In genomic region chr21:36706951-36707762, GRCh38 we compare ENCODE assay signal across 15 cellular contexts. TPM values are rescaled to one million over a fixed set of nuclear protein-coding genes. Genes with fewer than 3 reads are reported as not detected.
DNase-seq lines count a peak whose midpoint lies in the region; ATAC-seq and TF ChIP-seq lines count a peak whose summit lies in the region.
"Had no signal": no experiment of that assay in that cellular context is flagged by ENCODE, and none has a peak within 500 bp of the region (broad histone marks: within the 10 kb centered on the region; RNA-seq: fewer than 3 reads in every experiment).

No MANE protein-coding gene starts in this region.

- H3K27me3 Mint-ChIP-seq in endothelial cell (ENCODE audit: unreplicated experiment): peaks cover 30% of the 10 kb centered on the region
- H3K27me3 Mint-ChIP-seq in osteocyte (ENCODE audit: unreplicated experiment): peaks cover 84% of the 10 kb centered on the region

- POLR2A ChIA-PET in RWPE1 (lab: Yijun Ruan, JAX; ENCODE audit: low non-redundant PET): no interaction called here

- no peak for TF ChIP-seq CTCF in RWPE1 (conservative IDR thresholded peaks at IDR 0.05; ENCODE audit: low read depth)
- no peak for TF ChIP-seq CTCF in endothelial cell (IDR thresholded peaks at IDR 0.05; ENCODE audit: unreplicated experiment)
- peak; percentile 38 for TF ChIP-seq CTCF in osteocyte (IDR thresholded peaks at IDR 0.05)

- H3K27ac Mint-ChIP-seq in endothelial cell (ENCODE audit: unreplicated experiment): peak overlapping the region; percentile 61
- no peak overlapping the region for H3K27ac Mint-ChIP-seq in osteocyte (ENCODE audit: unreplicated experiment)

- H3K27ac ChIP-seq in RWPE1: peak overlapping the region; percentile 94
- H3K27ac ChIP-seq: heart left ventricle, HL-60, suprapubic skin had no signal

- ATAC-seq in HG03439 (IDR thresholded peaks at IDR 0.05; ENCODE audit: unreplicated experiment) (no peak), GM21360 (IDR thresholded peaks at IDR 0.05; ENCODE audit: unreplicated experiment) (no peak)

- H3K36me3 Mint-ChIP-seq in endothelial cell (ENCODE audit: low read depth, unreplicated experiment) (peaks cover 7% of the 10 kb centered on the region), osteocyte (ENCODE audit: unreplicated experiment) (peaks cover 9% of the 10 kb centered on the region)

- CTCF ChIA-PET in RWPE1 (lab: Yijun Ruan, JAX): interaction anchor here (0.7 kb wide), 1 partner anchor 109 kb away, joined by 3 read pairs; no protein-coding TSS in a partner anchor

- DNase-seq in NCI-H2227 (lab: John Stamatoyannopoulos, UW; ENCODE audit: unreplicated experiment) (peak; percentile 32), NCI-H2227 treated with DMSO at 0.1 percent for 48 hours (lab: John Stamatoyannopoulos, UW) (no peak), RWPE1 (ENCODE audit: low spot score) (no peak), endothelial cell (ENCODE audit: low spot score) (peak; percentile 42), osteocyte (ENCODE audit: extremely low spot score, unreplicated experiment) (peak; percentile 73), AG20443 (ENCODE audit: low spot score) (no peak)
- DNase-seq: central memory CD4-positive, alpha-beta T cell; NCI-H1092 treated with DMSO at 0.1 percent for 48 hours; OCI-M1; stimulated activated CD4-positive, alpha-beta T cell treated with anti-CD3 and anti-CD28 coated beads, Interleukin-2, amount 100 ng/mL, for 24 hours had no signal

- H3K4me1 Mint-ChIP-seq in endothelial cell (ENCODE audit: unreplicated experiment) (peaks cover 37% of the 10 kb centered on the region), osteocyte (ENCODE audit: unreplicated experiment) (peaks cover 40% of the 10 kb centered on the region)

- no peaks in the 10 kb centered on the region for H3K9me3 Mint-ChIP-seq in endothelial cell (ENCODE audit: unreplicated experiment)
- H3K9me3 Mint-ChIP-seq in osteocyte (ENCODE audit: unreplicated experiment): no peaks in the 10 kb centered on the region

- H3K4me3 Mint-ChIP-seq in endothelial cell (ENCODE audit: unreplicated experiment) (peak overlapping the region; percentile 62), osteocyte (ENCODE audit: unreplicated experiment) (no peak overlapping the region)

RNA-seq across cellular contexts. Expression of gene SIM2, which starts 8.2 kb away (rescaled TPM):
- 17.1 TPM for total RNA-seq in endothelial cell (ENCODE audit: unreplicated experiment)
- total RNA-seq in osteocyte: 0.86 and 1.5 TPM in 2 replicates

Comparison
In these comparisons a context has a peak if more than half of its experiments do, and no peak if none do; other contexts are left out.
1. DNase-seq: peak in NCI-H2227 (single experiment), endothelial cell (single experiment) and osteocyte (single experiment); none in NCI-H2227 treated with DMSO at 0.1 percent for 48 hours (single experiment), RWPE1 (single experiment) and AG20443 (single experiment).